In genomic region chr20:32510601-32511357, GRCh38 we compare ENCODE assay signal across 9 cellular contexts.
DNase-seq lines count a peak whose midpoint lies in the region; ATAC-seq, FAIRE-seq and TF ChIP-seq lines count a peak whose summit lies in the region.
"Had no signal": no experiment of that assay in that cellular context is flagged by ENCODE, and none has a peak within 500 bp of the region (broad histone marks: within the 10 kb centered on the region; RNA-seq: fewer than 3 reads in every experiment).

No MANE protein-coding gene starts in this region.

- no peak for TF ChIP-seq POLR2A in K562 (conservative IDR thresholded peaks at IDR 0.05)

- H3K4me1 Mint-ChIP-seq in CD4-positive, CD25-positive, alpha-beta regulatory T cell, result peaks cover 38 to 94% (median 62%) of the 10 kb centered on the region in 4 donors
- peaks cover 28 to 49% (median 40%) of the 10 kb centered on the region in 3 donors for H3K4me1 Mint-ChIP-seq in naive B cell

- no peaks in the 10 kb centered on the region for H3K79me2 ChIP-seq in K562 (ENCODE audit: control insufficient read depth, insufficient read depth, low read length)

- H3K27me3 ChIP-seq in CD4-positive, CD25-positive, alpha-beta regulatory T cell (ENCODE audit: control insufficient read depth, insufficient read depth, low read length), result no peaks in the 10 kb centered on the region
- H3K27me3 ChIP-seq in K562 (ENCODE audit: control insufficient read depth in 2 of 2, insufficient read depth in 2 of 2, low read length in 2 of 2), result no peaks in the 10 kb centered on the region

- H3K4me3 Mint-ChIP-seq in CD4-positive, CD25-positive, alpha-beta regulatory T cell, result peak overlapping the region; percentile 83 to 91 (median 88)
- H3K4me3 Mint-ChIP-seq in naive B cell, result peak overlapping the region in 6 of 8 donors; percentile 34 to 75 (median 60)

- intact Hi-C loops in K562 (cut with micrococcal nuclease), result no loop called here

- peak overlapping the region; percentile 69 for H3K27ac ChIP-seq in CD4-positive, CD25-positive, alpha-beta regulatory T cell (ENCODE audit: insufficient read depth, low read length, poor library complexity, severe bottlenecking)
- peak overlapping the region; percentile 27; the same call in 1 of the 3 replicates for H3K27ac ChIP-seq in K562 (ENCODE audit: extremely low read depth, low read depth, low read length)

- peaks cover 20% of the 10 kb centered on the region for H4K20me1 ChIP-seq in K562 (replicated peaks; ENCODE audit: control insufficient read depth, insufficient read depth, low read length)

- TF ChIP-seq EP300 in K562 (IDR thresholded peaks at IDR 0.05; ENCODE audit: low read length), result peak; percentile 75

- H3K9me1 ChIP-seq in K562 (ENCODE audit: control insufficient read depth, insufficient read depth, low read length), result no peaks in the 10 kb centered on the region

- no peak for TF ChIP-seq RAD21 in K562 (CRISPR knock-in tag; conservative IDR thresholded peaks at IDR 0.05 in 1 of 2, IDR thresholded peaks at IDR 0.05 in 1 of 2)

- H3K9ac ChIP-seq in K562 (ENCODE audit: insufficient read depth in 1 of 2, low read depth in 2 of 2, low read length in 2 of 2), result peak overlapping the region in 1 of 2 experiments; percentile 80; a peak in 2 of 4 replicates

- peak overlapping the region; percentile 76 for H3K4me3 ChIP-seq in CD4-positive, CD25-positive, alpha-beta regulatory T cell (ENCODE audit: low read depth, low read length)
- no peak overlapping the region for H3K4me3 ChIP-seq in K562

- POLR2A ChIA-PET in K562 (lab: Yijun Ruan, JAX), result interaction anchor here (0.5 to 0.7 kb wide), 3 partner anchors 148 to 943 kb away, joined by 3 to 4 read pairs (median 3); no protein-coding TSS in a partner anchor

- H3K27ac Mint-ChIP-seq in CD4-positive, CD25-positive, alpha-beta regulatory T cell, result peak overlapping the region; percentile 92 to 98 (median 96)
- peak overlapping the region in 4 of 6 donors; percentile 26 to 72 (median 56) for H3K27ac Mint-ChIP-seq in naive B cell

- peak; percentile 89 for FAIRE-seq in K562 (lab: Jason Lieb, UNC)

- H3K27me3 Mint-ChIP-seq in CD4-positive, CD25-positive, alpha-beta regulatory T cell, result no peaks in the 10 kb centered on the region
- no peaks in the 10 kb centered on the region for H3K27me3 Mint-ChIP-seq in naive B cell

- CTCF ChIA-PET in K562 (lab: Yijun Ruan, JAX; ENCODE audit: low intra/inter-chr PET ratio), result interaction anchor here (0.6 kb wide), 1 partner anchor 549 kb away, joined by 3 read pairs; no protein-coding TSS in a partner anchor

- BruUV-seq in K562 (replicated peaks; lab: Mats Ljungman, UMichigan), result no TSS peak

- DNase-seq in CD4-positive, CD25-positive, alpha-beta regulatory T cell, result no peak
- peak; percentile 47 for DNase-seq in M059J (ENCODE audit: low read depth)
- peak; percentile 70 to 83 (median 74) for DNase-seq in K562 (ENCODE audit: extremely low read depth in 1 of 4, low spot score in 3 of 4)
- DNase-seq in naive B cell, result no peak
- DNase-seq in NCI-H748 treated with DMSO at 0.1 percent for 48 hours (lab: John Stamatoyannopoulos, UW), result no peak
- no peak for DNase-seq in NCI-H187 treated with DMSO at 0.1 percent for 48 hours (lab: John Stamatoyannopoulos, UW)
- DNase-seq: activated CD4-positive, CD25-positive, alpha-beta regulatory T cell had no signal

- H3K4me1 ChIP-seq in CD4-positive, CD25-positive, alpha-beta regulatory T cell (ENCODE audit: control insufficient read depth, insufficient read depth, low read length, poor library complexity, severe bottlenecking), result peaks cover 72% of the 10 kb centered on the region
- H3K4me1 ChIP-seq in K562 (replicated peaks in 1 of 2; ENCODE audit: control insufficient read depth in 2 of 2, insufficient read depth in 2 of 2, low read length in 2 of 2), result peaks cover 19 to 22% of the 10 kb centered on the region in 2 experiments

- H3K4me2 ChIP-seq in K562 (ENCODE audit: insufficient read depth, low read length), result peak overlapping the region; percentile 45; the same call in 1 of the 2 replicates

- no peaks in the 10 kb centered on the region for H3K9me3 Mint-ChIP-seq in CD4-positive, CD25-positive, alpha-beta regulatory T cell
- H3K9me3 Mint-ChIP-seq in naive B cell, result no peaks in the 10 kb centered on the region

- 7% methylated on average over 15 of the region's 17 CpGs for WGBS in K562 (ENCODE audit: insufficient coverage, low coverage, missing lambda C conversion rate)

- peaks cover 20% of the 10 kb centered on the region for H3K36me3 ChIP-seq in CD4-positive, CD25-positive, alpha-beta regulatory T cell (ENCODE audit: control insufficient read depth, insufficient read depth, low read length)
- H3K36me3 ChIP-seq in K562 (ENCODE audit: control insufficient read depth, insufficient read depth, low read length), result peaks cover 48% of the 10 kb centered on the region; the same call in 2 of the 3 replicates

- no peak overlapping the region for H2AFZ ChIP-seq in K562 (ENCODE audit: low read depth, low read length)

- peaks cover 45% of the 10 kb centered on the region for H3K36me3 Mint-ChIP-seq in CD4-positive, CD25-positive, alpha-beta regulatory T cell
- H3K36me3 Mint-ChIP-seq in naive B cell, result no peaks in the 10 kb centered on the region

- TF ChIP-seq CTCF in K562 (IDR thresholded peaks at IDR 0.05 in 2 of 3, conservative IDR thresholded peaks at IDR 0.05 in 1 of 3; ENCODE audit: insufficient read depth in 2 of 3, low read depth in 1 of 3, low read length in 3 of 3), result no peak

- in situ Hi-C loops in K562 (cut with MboI), result loop anchor here (10.0 kb wide), 1 partner anchor 264 kb away; no protein-coding TSS in a partner anchor

- ATAC-seq in CD4-positive, CD25-positive, alpha-beta regulatory T cell (ENCODE audit: low read depth in 2 of 2), result no peak
- ATAC-seq in K562, result peak; percentile 82
- ATAC-seq in naive B cell (ENCODE audit: low read depth in 2 of 2), result no peak
- no peak for ATAC-seq in HG03439 (IDR thresholded peaks at IDR 0.05; ENCODE audit: unreplicated experiment)
- no peak for ATAC-seq in GM19395 (IDR thresholded peaks at IDR 0.05; ENCODE audit: unreplicated experiment)

- no peaks in the 10 kb centered on the region for H3K9me3 ChIP-seq in CD4-positive, CD25-positive, alpha-beta regulatory T cell (ENCODE audit: control insufficient read depth in 2 of 2, low read length in 2 of 2)
- no peaks in the 10 kb centered on the region for H3K9me3 ChIP-seq in K562 (replicated peaks; ENCODE audit: control insufficient read depth, insufficient read depth, low read depth, low read length)

TF ChIP-seq in K562, 482 proteins besides CTCF, POLR2A, EP300 and RAD21 (continues in another document):
- TF ChIP-seq TFAP4 (CRISPR knock-in tag; IDR thresholded peaks at IDR 0.05; ENCODE audit: borderline replicate concordance) (peak; percentile 20; the same call in 1 of the 2 replicates), POLR2H (tag; IDR thresholded peaks at IDR 0.05; ENCODE audit: low read depth) (no peak), GTF2F1 (IDR thresholded peaks at IDR 0.05; ENCODE audit: low read depth, low read length) (no peak), SRF (CRISPR knock-in tag; IDR thresholded peaks at IDR 0.05) (peak in 1 of 2 experiments; percentile 59; a peak in 1 of 4 replicates), ZBTB11 (CRISPR knock-in tag; IDR thresholded peaks at IDR 0.05) (peak in 1 of 3 experiments; percentile 51; a peak in 1 of 6 replicates), CCNT2 (IDR thresholded peaks at IDR 0.05; ENCODE audit: borderline replicate concordance, extremely low read depth, insufficient read length, low read depth, low read length) (peak; percentile 89), FOXK2 (conservative IDR thresholded peaks at IDR 0.05 in 1 of 2, IDR thresholded peaks at IDR 0.05 in 1 of 2; ENCODE audit: low read depth in 2 of 2) (0 out of 4 replicates have a peak, but pooled peaks of 1 of the 2 experiments have one; percentile 31), KDM1A (IDR thresholded peaks at IDR 0.05) (peak; percentile 98), TRIM24 (IDR thresholded peaks at IDR 0.05) (peak; percentile 31 to 41; a peak in 1 of 4 replicates), RB1 (IDR thresholded peaks at IDR 0.05; ENCODE audit: low read depth) (peak; percentile 40; the same call in 1 of the 2 replicates), ZNF778 (CRISPR knock-in tag; IDR thresholded peaks at IDR 0.05) (no peak), TEAD4 (IDR thresholded peaks at IDR 0.05; ENCODE audit: low read length) (peak; percentile 89), TEAD4 (CRISPR knock-in tag; IDR thresholded peaks at IDR 0.05; ENCODE audit: borderline replicate concordance) (no peak), ZNF717 (CRISPR knock-in tag; IDR thresholded peaks at IDR 0.05) (no peak), PML (IDR thresholded peaks at IDR 0.05; ENCODE audit: low read length) (peak; percentile 73)

Comparison
In these comparisons a context has a peak if more than half of its experiments do, and no peak if none do; other contexts are left out.
1. DNase-seq: peak in M059J (single experiment) and K562 (4 of 4); none in CD4-positive, CD25-positive, alpha-beta regulatory T cell (0 of 3), naive B cell (single experiment), NCI-H748 treated with DMSO at 0.1 percent for 48 hours (single experiment) and NCI-H187 treated with DMSO at 0.1 percent for 48 hours (single experiment).